In the genomic region with DNA sequence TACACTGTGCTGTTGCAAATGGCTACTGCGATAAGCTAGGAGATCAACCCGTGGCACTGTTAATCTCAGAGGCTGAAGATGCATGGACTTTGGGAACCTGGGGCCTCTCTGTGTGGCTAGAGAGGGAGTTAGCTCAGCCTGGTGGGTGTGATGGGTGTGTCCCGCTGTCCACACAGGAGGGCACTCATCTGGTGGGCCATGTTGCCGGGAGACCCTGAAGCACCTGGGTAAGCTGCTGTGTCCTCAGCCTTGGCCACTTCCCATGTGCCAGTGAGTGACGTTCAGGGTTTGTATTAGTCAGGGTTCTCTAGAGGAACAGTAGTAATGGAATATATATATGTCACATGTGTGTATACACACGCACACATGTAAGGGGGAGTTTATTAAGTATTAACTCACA, we compare ENCODE assay signal across 2 cellular contexts.
TF ChIP-seq lines count a peak whose summit lies in the region.

No MANE protein-coding gene starts in this region.

TF ChIP-seq in SK-N-SH, 30 proteins besides CTCF, POLR2A, EP300 and RAD21 (continued from another document):
- no peak for TF ChIP-seq EZH2phosphoT487 (IDR thresholded peaks at IDR 0.05; ENCODE audit: borderline replicate concordance, low read depth)

TF ChIP-seq in SK-N-SH treated with all-trans-retinoic acid at 6 μM for 48 hours, 23 proteins besides CTCF, POLR2A, EP300 and RAD21 (continued from another document):
- TF ChIP-seq, protein P1, sequence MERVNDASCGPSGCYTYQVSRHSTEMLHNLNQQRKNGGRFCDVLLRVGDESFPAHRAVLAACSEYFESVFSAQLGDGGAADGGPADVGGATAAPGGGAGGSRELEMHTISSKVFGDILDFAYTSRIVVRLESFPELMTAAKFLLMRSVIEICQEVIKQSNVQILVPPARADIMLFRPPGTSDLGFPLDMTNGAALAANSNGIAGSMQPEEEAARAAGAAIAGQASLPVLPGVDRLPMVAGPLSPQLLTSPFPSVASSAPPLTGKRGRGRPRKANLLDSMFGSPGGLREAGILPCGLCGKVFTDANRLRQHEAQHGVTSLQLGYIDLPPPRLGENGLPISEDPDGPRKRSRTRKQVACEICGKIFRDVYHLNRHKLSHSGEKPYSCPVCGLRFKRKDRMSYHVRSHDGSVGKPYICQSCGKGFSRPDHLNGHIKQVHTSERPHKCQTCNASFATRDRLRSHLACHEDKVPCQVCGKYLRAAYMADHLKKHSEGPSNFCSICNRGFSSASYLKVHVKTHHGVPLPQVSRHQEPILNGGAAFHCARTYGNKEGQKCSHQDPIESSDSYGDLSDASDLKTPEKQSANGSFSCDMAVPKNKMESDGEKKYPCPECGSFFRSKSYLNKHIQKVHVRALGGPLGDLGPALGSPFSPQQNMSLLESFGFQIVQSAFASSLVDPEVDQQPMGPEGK (CRISPR knock-in tag; IDR thresholded peaks at IDR 0.05; ENCODE audit: borderline replicate concordance) = no peak
- TF ChIP-seq PPARA (CRISPR knock-in tag; IDR thresholded peaks at IDR 0.05; ENCODE audit: borderline replicate concordance) (no peak), ZNF70 (CRISPR knock-in tag; IDR thresholded peaks at IDR 0.05) (no peak), BACH2 (CRISPR knock-in tag; IDR thresholded peaks at IDR 0.05; ENCODE audit: borderline replicate concordance) (no peak)
TF ChIP-seq in SK-N-SH treated with all-trans-retinoic acid at 6 μM for 48 hours: peak in this region for 0.
